In genomic region chr19:57406516-57407123, GRCh38 we compare ENCODE assay signal across 8 cellular contexts. TPM values are rescaled to one million over a fixed set of nuclear protein-coding genes. Genes with fewer than 3 reads are reported as not detected.
DNase-seq lines count a peak whose midpoint lies in the region; ATAC-seq and TF ChIP-seq lines count a peak whose summit lies in the region.

No MANE protein-coding gene starts in this region.

- DNase-seq in Daoy (ENCODE audit: low read depth) (peak; percentile 61), MM.1S (peak; percentile 65), T-cell (peak; percentile 34 to 78 (median 62)), heart right ventricle (peak; percentile 56 to 57), spleen (peak; percentile 86), NCI-H2107 treated with DMSO at 0.1 percent for 48 hours (lab: John Stamatoyannopoulos, UW; ENCODE audit: unreplicated experiment) (no peak)
- DNase-seq in activated naive CD8-positive, alpha-beta T cell treated with anti-CD3 and anti-CD28 coated beads for 36 hours = peak; percentile 77

- no peak overlapping the region for H2AFZ ChIP-seq in MM.1S (ENCODE audit: low read length)

- no peak overlapping the region for H3K4me2 ChIP-seq in MM.1S (ENCODE audit: low read depth, low read length)

- no peak overlapping the region for H3K27ac Mint-ChIP-seq in T-cell
- H3K27ac Mint-ChIP-seq in activated naive CD8-positive, alpha-beta T cell treated with anti-CD3 and anti-CD28 coated beads for 36 hours = no peak overlapping the region

- ATAC-seq in T-cell (replicated peaks in 1 of 4) (peak; percentile 32 to 43 (median 40)), heart right ventricle (peak in 6 of 8 donors; percentile 34 to 64 (median 48)), GM21515 (IDR thresholded peaks at IDR 0.05; ENCODE audit: unreplicated experiment) (no peak)

- H4K20me1 ChIP-seq in MM.1S (ENCODE audit: insufficient read depth, low read length) = no peaks in the 10 kb centered on the region

- H3K4me1 ChIP-seq in MM.1S (ENCODE audit: low read length) (peaks cover 4% of the 10 kb centered on the region; the same call in 1 of the 2 replicates), heart right ventricle (peaks cover 0 to 18% (median 7%) of the 10 kb centered on the region in 9 donors), spleen (peaks cover 5 to 18% (median 12%) of the 10 kb centered on the region in 6 donors)

- H3K9me2 ChIP-seq in MM.1S (replicated peaks; ENCODE audit: insufficient read depth, low read length) = no peaks in the 10 kb centered on the region

- TF ChIP-seq CTCF in MM.1S (IDR thresholded peaks at IDR 0.05; ENCODE audit: low read length) (peak; percentile 80), heart right ventricle (IDR thresholded peaks at IDR 0.05) (peak; percentile 35 to 82 (median 67)), spleen (IDR thresholded peaks at IDR 0.05 in 8 of 11, conservative IDR thresholded peaks at IDR 0.05 in 3 of 11) (peak; percentile 30 to 80 (median 66))

- H3K9ac ChIP-seq in MM.1S (ENCODE audit: low read length) = no peak overlapping the region

- H3K4me3 Mint-ChIP-seq in T-cell = no peak overlapping the region
- H3K4me3 Mint-ChIP-seq in activated naive CD8-positive, alpha-beta T cell treated with anti-CD3 and anti-CD28 coated beads for 36 hours = no peak overlapping the region

- H3K27ac ChIP-seq in MM.1S (ENCODE audit: low read length) (no peak overlapping the region), heart right ventricle (no peak overlapping the region), spleen (no peak overlapping the region)

- no peak for TF ChIP-seq POLR2A in spleen (IDR thresholded peaks at IDR 0.05)

- no peak overlapping the region for H3K4me3 ChIP-seq in MM.1S (ENCODE audit: low read length)
- H3K4me3 ChIP-seq in heart right ventricle = no peak overlapping the region
- H3K4me3 ChIP-seq in spleen = no peak overlapping the region

- CTCF ChIA-PET in T-cell (lab: Charles Lee) = interaction anchor here in 1 of 2 donors (0.5 to 1.0 kb wide), 2 partner anchors 17 to 302 kb away, joined by 3 read pairs; partner anchors contain the start of gene ZNF548

- H3K36me3 ChIP-seq in MM.1S (replicated peaks; ENCODE audit: insufficient read depth, low read length) (no peaks in the 10 kb centered on the region), heart right ventricle (peaks cover 0 to 9% (median 2%) of the 10 kb centered on the region in 9 donors), spleen (peaks cover 0 to 15% (median 0%) of the 10 kb centered on the region in 6 donors)

- H3K79me2 ChIP-seq in MM.1S (ENCODE audit: low read length) = peaks cover 5% of the 10 kb centered on the region

- POLR2A ChIA-PET in T-cell (lab: Charles Lee) = no interaction called here

- H3F3A ChIP-seq in MM.1S (ENCODE audit: insufficient read depth, low read length) = no peaks in the 10 kb centered on the region

- no peaks in the 10 kb centered on the region for H3K9me3 ChIP-seq in MM.1S (replicated peaks; ENCODE audit: insufficient read depth, low read length)
- H3K9me3 ChIP-seq in heart right ventricle = peaks cover 0 to 23% (median 5%) of the 10 kb centered on the region in 11 donors
- H3K9me3 ChIP-seq in spleen = peaks cover 0 to 24% (median 18%) of the 10 kb centered on the region in 8 donors

- H3K4me1 Mint-ChIP-seq in T-cell = peaks cover 12 to 20% (median 15%) of the 10 kb centered on the region in 3 donors
- H3K4me1 Mint-ChIP-seq in activated naive CD8-positive, alpha-beta T cell treated with anti-CD3 and anti-CD28 coated beads for 36 hours = peaks cover 6% of the 10 kb centered on the region

- peaks cover 0 to 7% (median 6%) of the 10 kb centered on the region in 3 donors for H3K9me3 Mint-ChIP-seq in T-cell
- H3K9me3 Mint-ChIP-seq in activated naive CD8-positive, alpha-beta T cell treated with anti-CD3 and anti-CD28 coated beads for 36 hours = peaks cover 6% of the 10 kb centered on the region

- no peaks in the 10 kb centered on the region for H3K27me3 ChIP-seq in MM.1S (replicated peaks; ENCODE audit: insufficient read depth, low read length)
- no peaks in the 10 kb centered on the region for H3K27me3 ChIP-seq in heart right ventricle
- H3K27me3 ChIP-seq in spleen (replicated peaks in 1 of 7) = no peaks in the 10 kb centered on the region

- 9% methylated on average over 8 of the region's 8 CpGs for WGBS in heart right ventricle, 2 donors
- 15 to 18% (median 18%) methylated on average over 8 of the region's 8 CpGs for WGBS in spleen, 5 donors

- intact Hi-C loops in heart right ventricle (cut with DNase I) (no loop called here), spleen (cut with DNase I; ENCODE audit: low total_unique reads) (loop anchor here (5.0 kb wide), 1 partner anchor 746 kb away; the partner anchor contains the start of gene ZNF329)

- H3K27me3 Mint-ChIP-seq in T-cell = no peaks in the 10 kb centered on the region
- no peaks in the 10 kb centered on the region for H3K27me3 Mint-ChIP-seq in activated naive CD8-positive, alpha-beta T cell treated with anti-CD3 and anti-CD28 coated beads for 36 hours

- peaks cover 15% of the 10 kb centered on the region for H3K36me3 Mint-ChIP-seq in T-cell
- peaks cover 10% of the 10 kb centered on the region for H3K36me3 Mint-ChIP-seq in activated naive CD8-positive, alpha-beta T cell treated with anti-CD3 and anti-CD28 coated beads for 36 hours

RNA-seq across cellular contexts. Expression of gene ZNF17, which starts 4.3 kb away (rescaled TPM):
- 7.9 and 8.0 TPM in 2 replicates for total RNA-seq in Daoy (2014; rRNA removed; shearing (Covaris generic))
- total RNA-seq in T-cell = 10 to 100 TPM; 10.0 to 27.8 (median 21.2) TPM
- total RNA-seq in activated naive CD8-positive, alpha-beta T cell treated with anti-CD3 and anti-CD28 coated beads for 36 hours = 10 to 100 TPM; 10.5 to 12.3 TPM
- total RNA-seq in heart right ventricle = 10 to 100 TPM in 5 of 10 donors, 1 to 10 TPM in 5; 7.7 to 11.6 (median 10.0) TPM
- polyA plus RNA-seq in heart right ventricle = 1 to 10 TPM; 3.4 to 4.2 TPM
- total RNA-seq in spleen = 10 to 100 TPM; 13.4 to 23.0 (median 18.8) TPM
- polyA plus RNA-seq in spleen = 1 to 10 TPM; 1.8 to 3.5 (median 2.6) TPM

RNA-seq across cellular contexts. Expression of gene ZNF548, which starts 17.0 kb away (rescaled TPM):
- 13.4 and 17.3 TPM in 2 replicates for total RNA-seq in Daoy (2014; rRNA removed; shearing (Covaris generic))
- 100 to 1,000 TPM in 2 of 5 donors, 10 to 100 TPM in 3; 57.3 to 110 (median 82.8) TPM for total RNA-seq in T-cell
- 10 to 100 TPM; 17.4 to 18.5 TPM for total RNA-seq in activated naive CD8-positive, alpha-beta T cell treated with anti-CD3 and anti-CD28 coated beads for 36 hours
- 10 to 100 TPM; 12.7 to 18.8 (median 14.2) TPM for total RNA-seq in heart right ventricle
- 1 to 10 TPM; 5.3 to 7.8 TPM for polyA plus RNA-seq in heart right ventricle
- 10 to 100 TPM; 21.2 to 48.2 (median 34.6) TPM for total RNA-seq in spleen
- 10 to 100 TPM; 12.4 to 14.2 (median 12.5) TPM for polyA plus RNA-seq in spleen

RNA-seq across cellular contexts. Expression of gene ZNF749, which starts 28.5 kb away (rescaled TPM):
- 11.2 and 16.2 TPM in 2 replicates for total RNA-seq in Daoy (2014; rRNA removed; shearing (Covaris generic))
- total RNA-seq in T-cell = 10 to 100 TPM in 3 of 5 donors, 1 to 10 TPM in 2; 6.8 to 21.3 (median 18.2) TPM
- total RNA-seq in activated naive CD8-positive, alpha-beta T cell treated with anti-CD3 and anti-CD28 coated beads for 36 hours = 10 to 100 TPM; 23.6 to 24.8 TPM
- 1 to 10 TPM; 1.7 to 7.7 (median 2.4) TPM for total RNA-seq in heart right ventricle
- polyA plus RNA-seq in heart right ventricle = 10 to 100 TPM in 1 of 2 donors, 1 to 10 TPM in 1; 2.9 to 12.8 TPM
- 10 to 100 TPM in 4 of 7 donors, 1 to 10 TPM in 3; 7.3 to 15.4 (median 10.8) TPM for total RNA-seq in spleen
- 1 to 10 TPM; 2.7 to 9.4 (median 5.4) TPM for polyA plus RNA-seq in spleen

RNA-seq across cellular contexts. Expression of gene TRAPPC2B, which starts 43.3 kb away (rescaled TPM):
- total RNA-seq in Daoy (2014; rRNA removed; shearing (Covaris generic)) = 24.1 and 24.9 TPM in 2 replicates
- total RNA-seq in T-cell (10 to 100 TPM in 2 of 5 donors, 1 to 10 TPM in 3; 7.1 to 11.4 (median 9.6) TPM), heart right ventricle (10 to 100 TPM in 7 of 10 donors, 1 to 10 TPM in 3; 8.1 to 18.8 (median 11.4) TPM), spleen (10 to 100 TPM in 4 of 7 donors, 1 to 10 TPM in 3; 7.7 to 36.6 (median 18.0) TPM)
- 1 to 10 TPM; 6.3 to 8.2 TPM for total RNA-seq in activated naive CD8-positive, alpha-beta T cell treated with anti-CD3 and anti-CD28 coated beads for 36 hours
- polyA plus RNA-seq in heart right ventricle (10 to 100 TPM; 31.8 to 37.5 TPM), spleen (10 to 100 TPM; 20.2 to 24.0 (median 23.6) TPM)

RNA-seq across cellular contexts. Expression of gene ZNF547, which starts 43.3 kb away (rescaled TPM):
- 2.6 and 3.4 TPM in 2 replicates for total RNA-seq in Daoy (2014; rRNA removed; shearing (Covaris generic))
- total RNA-seq in T-cell (1 to 10 TPM in 3 of 5 donors, under 1 TPM in 2; 0.77 to 4.8 (median 3.5) TPM), heart right ventricle (1 to 10 TPM; 2.0 to 4.2 (median 2.8) TPM), spleen (1 to 10 TPM; 3.3 to 8.8 (median 5.4) TPM)
- 1 to 10 TPM; 1.6 to 1.8 TPM for total RNA-seq in activated naive CD8-positive, alpha-beta T cell treated with anti-CD3 and anti-CD28 coated beads for 36 hours
- polyA plus RNA-seq in heart right ventricle (1 to 10 TPM; 1.4 to 4.2 TPM), spleen (1 to 10 TPM; 2.3 to 3.5 (median 3.5) TPM)
